Comparison of ENCODE assay signal across 8 cellular contexts in the genomic region with DNA sequence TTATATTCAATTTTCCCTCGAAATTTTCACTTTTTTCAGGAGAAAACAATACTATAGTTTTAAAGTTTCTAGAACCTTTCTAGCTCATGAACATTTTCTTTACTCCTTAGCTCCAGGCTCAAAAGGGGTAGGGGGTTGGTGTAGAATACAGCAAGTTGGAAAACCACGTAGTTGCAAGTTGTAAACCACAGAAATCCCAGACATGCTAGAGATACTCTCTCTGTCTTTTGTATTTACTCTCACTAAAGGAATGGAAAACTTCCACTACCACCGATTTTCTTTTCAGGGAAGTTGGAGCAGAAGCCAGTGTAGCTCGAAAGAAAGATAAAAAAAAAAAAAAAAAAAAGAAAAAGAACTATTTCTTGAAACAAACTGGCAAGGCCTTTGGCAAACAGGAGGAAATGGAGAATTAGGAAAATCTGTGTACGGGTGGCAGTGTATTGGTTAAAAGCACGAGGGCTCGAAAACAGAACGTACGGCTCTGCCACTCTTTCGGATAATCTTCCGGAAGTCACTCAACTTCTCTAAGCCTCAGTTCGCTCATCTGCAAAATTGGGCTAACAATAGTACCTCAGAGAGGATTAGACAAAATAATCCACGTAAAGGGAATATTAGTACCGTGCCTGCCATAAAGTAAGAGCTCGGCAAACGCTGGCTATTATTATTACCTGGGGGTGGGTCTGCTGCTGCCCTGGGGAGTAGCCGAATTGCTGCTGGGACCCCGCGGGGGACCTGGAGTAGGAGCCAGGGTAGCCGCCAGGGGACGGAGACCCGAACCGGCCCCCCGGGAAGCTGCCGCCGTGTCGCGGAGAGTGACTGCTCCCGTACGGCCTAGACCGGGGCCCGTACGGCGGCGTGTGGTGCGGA. TPM values are rescaled to one million over a fixed set of nuclear protein-coding genes. Genes with fewer than 3 reads are reported as not detected.
DNase-seq lines count a peak whose midpoint lies in the region; ATAC-seq and TF ChIP-seq lines count a peak whose summit lies in the region.

No MANE protein-coding gene starts in this region.

- POLR2A ChIA-PET in A673 (lab: Charles Lee; ENCODE audit: low non-redundant PET) = interaction anchor here (0.7 kb wide), 1 partner anchor 184 kb away, joined by 8 read pairs; a partner anchor contains a TSS

- H3K4me1 ChIP-seq in A673 (ENCODE audit: insufficient read depth, low read length, poor library complexity, severe bottlenecking) (peaks cover 9% of the 10 kb centered on the region), RWPE2 (ENCODE audit: insufficient read depth, poor library complexity, severe bottlenecking) (peaks cover 15% of the 10 kb centered on the region), endodermal cell (ENCODE audit: control insufficient read depth, insufficient read depth, low read length) (peaks cover 3% of the 10 kb centered on the region), mucosa of stomach (ENCODE audit: control insufficient read depth, insufficient read depth, low read length) (peaks cover 4% of the 10 kb centered on the region)

- CTCF ChIA-PET in A673 (lab: Charles Lee) = interaction anchor here (0.6 to 1.1 kb wide), 2 partner anchors 44 to 182 kb away, joined by 3 to 4 read pairs; no protein-coding TSS in a partner anchor

- H3K27ac ChIP-seq in A673 (ENCODE audit: low read depth, low read length, poor library complexity, severe bottlenecking) (peak overlapping the region; percentile 95), RWPE2 (ENCODE audit: poor library complexity, severe bottlenecking) (peak overlapping the region; percentile 78), endodermal cell (ENCODE audit: low read depth, low read length) (peak overlapping the region; percentile 26)

- ATAC-seq in HG03039 (IDR thresholded peaks at IDR 0.05; ENCODE audit: unreplicated experiment) (peak; percentile 4), RWPE2 (ENCODE audit: low read depth) (peak; percentile 70)

- H3K27me3 ChIP-seq in A673 (replicated peaks; ENCODE audit: insufficient read depth, low read depth, low read length, poor library complexity) (no peaks in the 10 kb centered on the region), RWPE2 (ENCODE audit: insufficient read depth, poor library complexity, severe bottlenecking) (no peaks in the 10 kb centered on the region), endodermal cell (ENCODE audit: control insufficient read depth, insufficient read depth, low read length, poor library complexity, severe bottlenecking) (peaks cover 12% of the 10 kb centered on the region), mucosa of stomach (ENCODE audit: control insufficient read depth, insufficient read depth, low read length) (peaks cover 6% of the 10 kb centered on the region)

- TF ChIP-seq CTCF in A673 (conservative IDR thresholded peaks at IDR 0.05; ENCODE audit: low read depth, low read length) (no peak), GM13976 (IDR thresholded peaks at IDR 0.05; ENCODE audit: borderline replicate concordance, control extremely low read depth, extremely low read depth, insufficient read depth, missing control alignments) (no peak), RWPE2 (IDR thresholded peaks at IDR 0.05; ENCODE audit: poor library complexity, severe bottlenecking) (no peak), endodermal cell (conservative IDR thresholded peaks at IDR 0.05) (no peak)

- intact Hi-C loops in A673 (cut with micrococcal nuclease; ENCODE audit: unreplicated experiment) = loop anchor here (2.0 kb wide), 1 partner anchor 237 kb away; no protein-coding TSS in a partner anchor

- peaks cover 9% of the 10 kb centered on the region for H3K36me3 Mint-ChIP-seq in endodermal cell (ENCODE audit: low read depth)

- WGBS in endodermal cell (ENCODE audit: insufficient coverage in 1 of 2, insufficient read length in 1 of 2), 2 experiments = 1 to 2% methylated on average over 11 to 35 of the region's 36 CpGs

- peak overlapping the region; percentile 81 for H3K9ac ChIP-seq in endodermal cell (ENCODE audit: extremely low read depth, low read length, poor library complexity, severe bottlenecking)
- H3K9ac ChIP-seq in mucosa of stomach (ENCODE audit: low read length) = peak overlapping the region; percentile 98

- H3K9me3 ChIP-seq in A673 (ENCODE audit: low read depth, low read length, poor library complexity, severe bottlenecking) (no peaks in the 10 kb centered on the region), RWPE2 (ENCODE audit: severe bottlenecking) (no peaks in the 10 kb centered on the region), endodermal cell (ENCODE audit: control insufficient read depth, low read length) (no peaks in the 10 kb centered on the region), mucosa of stomach (ENCODE audit: control insufficient read depth, low read length) (no peaks in the 10 kb centered on the region)

- H3K27me3 Mint-ChIP-seq in endodermal cell (ENCODE audit: insufficient read depth) = peaks cover 15% of the 10 kb centered on the region

- peak overlapping the region; percentile 88 for H3K4me3 Mint-ChIP-seq in endodermal cell

- in situ Hi-C loops in GM13976 (cut with MboI; ENCODE audit: low sequenced_read_pairs, unreplicated experiment) = no loop called here

- H3K27ac Mint-ChIP-seq in endodermal cell = peak overlapping the region; percentile 89

- H3K9me3 Mint-ChIP-seq in endodermal cell = no peaks in the 10 kb centered on the region

- BruUV-seq in A673 (replicated peaks; lab: Mats Ljungman, UMichigan) = TSS peak; percentile 76

- H3K4me3 ChIP-seq in A673 (ENCODE audit: low read depth, low read length, poor library complexity, severe bottlenecking) (peak overlapping the region; percentile 95), RWPE2 (ENCODE audit: severe bottlenecking) (peak overlapping the region; percentile 96), endodermal cell (ENCODE audit: low read length) (peak overlapping the region; percentile 93), mucosa of stomach (ENCODE audit: low read length) (peak overlapping the region; percentile 100)

- DNase-seq in A673 (ENCODE audit: low spot score) (no peak), GM13976 (ENCODE audit: low spot score) (peak; percentile 36), RWPE2 (ENCODE audit: low spot score) (no peak), endodermal cell (no peak), putamen (ENCODE audit: low spot score) (no peak)
- DNase-seq in stimulated activated CD4-positive, alpha-beta T cell treated with anti-CD3 and anti-CD28 coated beads, Interleukin-15, amount 100 ng/mL, for 24 hours = no peak

- H3K4me1 Mint-ChIP-seq in endodermal cell = peaks cover 4% of the 10 kb centered on the region

- H3K36me3 ChIP-seq in A673 (ENCODE audit: insufficient read depth, low read length, poor library complexity, severe bottlenecking) (no peaks in the 10 kb centered on the region), RWPE2 (ENCODE audit: low read depth) (peaks cover 32% of the 10 kb centered on the region), endodermal cell (ENCODE audit: control insufficient read depth, insufficient read depth, low read length) (peaks cover 23% of the 10 kb centered on the region), mucosa of stomach (ENCODE audit: control insufficient read depth, insufficient read depth, low read length) (no peaks in the 10 kb centered on the region)

RNA-seq across cellular contexts. Expression of a gene that starts 0.6 kb away (rescaled TPM):
- total RNA-seq in A673 (2021) (43.8 and 49.0 TPM in 2 replicates), endodermal cell (10 to 100 TPM; 43.5 to 53.5 TPM)
- polyA plus RNA-seq in endodermal cell (2013, experiment 1 of 2) = 51.6 TPM
- polyA plus RNA-seq in endodermal cell (2013, experiment 2 of 2) = 46.2 TPM

RNA-seq across cellular contexts. Expression of a gene that starts 1.0 kb away (rescaled TPM):
- total RNA-seq in A673 (2021) = 1.5 and 2.5 TPM in 2 replicates
- total RNA-seq in endodermal cell = 1 to 10 TPM; 3.6 to 3.9 TPM
- 5.6 TPM for polyA plus RNA-seq in endodermal cell (2013, experiment 1 of 2)
- 5.9 TPM for polyA plus RNA-seq in endodermal cell (2013, experiment 2 of 2)

Comparison
In these comparisons a context has a peak if more than half of its experiments do, and no peak if none do; other contexts are left out.
1. H3K27ac ChIP-seq: peak in every context shown above with its lines; median percentile 95 in A673; 78 in RWPE2; 26 in endodermal cell.